In the genomic region with DNA sequence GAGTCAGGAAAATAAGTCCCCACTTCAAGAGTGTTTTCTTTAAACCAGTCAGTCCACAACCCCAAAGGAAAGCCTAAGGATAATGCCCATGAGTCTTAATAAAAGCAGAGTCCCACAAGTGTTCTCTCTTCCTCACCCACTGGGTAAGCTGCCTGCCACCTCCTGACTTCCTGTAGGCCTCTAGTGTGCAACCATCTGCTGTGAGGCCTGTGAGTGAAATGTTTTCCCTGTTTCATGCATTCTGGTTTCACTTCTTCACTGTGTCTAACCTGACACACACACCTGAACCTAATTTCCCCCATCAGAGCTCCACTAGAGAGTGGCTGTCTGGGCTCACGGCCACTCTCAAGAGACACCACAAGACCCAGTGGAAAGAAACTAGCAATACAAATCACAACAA, we compare ENCODE assay signal across 8 cellular contexts. TPM values are rescaled to one million over a fixed set of nuclear protein-coding genes. Genes with fewer than 3 reads are reported as not detected.
A peak's percentile ranks its signal among the peaks of the same experiment; 100 is the strongest.
DNase-seq lines count a peak whose midpoint lies in the region; ATAC-seq and TF ChIP-seq lines count a peak whose summit lies in the region.

No MANE protein-coding gene starts in this region.

- ATAC-seq in HG03045 (IDR thresholded peaks at IDR 0.05; ENCODE audit: unreplicated experiment) (peak; percentile 93), psoas muscle (no peak)

- H3K4me3 ChIP-seq in psoas muscle = no peak overlapping the region

- 91 to 100% (median 100%) methylated on average over 1 of the region's 1 CpG for WGBS in psoas muscle, 3 donors

- H3K9me3 ChIP-seq in psoas muscle = no peaks in the 10 kb centered on the region

- no peak overlapping the region for H3K27ac ChIP-seq in psoas muscle

- H3K27me3 ChIP-seq in psoas muscle (ENCODE audit: insufficient read depth in 3 of 3, low read length in 2 of 3) = peaks cover 0 to 3% (median 0%) of the 10 kb centered on the region in 3 donors

- H3K36me3 ChIP-seq in psoas muscle (ENCODE audit: insufficient read depth in 1 of 2, low read depth in 1 of 2) = no peaks in the 10 kb centered on the region

- intact Hi-C loops in psoas muscle (cut with DNase I) = no loop called here

- no peak for TF ChIP-seq CTCF in psoas muscle (IDR thresholded peaks at IDR 0.05)

- DNase-seq in GM19240 (ENCODE audit: insufficient read length, low spot score) (peak; percentile 43), NCI-H446 (lab: John Stamatoyannopoulos, UW) (no peak), psoas muscle (no peak), NCI-H2171 treated with DMSO at 0.1 percent for 48 hours (lab: John Stamatoyannopoulos, UW) (no peak), amniotic stem cell (lab: John Stamatoyannopoulos, UW) (no peak)
- peak; percentile 33 to 48 for DNase-seq in activated CD4-positive, alpha-beta T cell treated with anti-CD3 and anti-CD28 coated beads for 4 hours
- DNase-seq in stimulated activated CD4-positive, alpha-beta T cell treated with anti-CD3 and anti-CD28 coated beads, Interleukin-2, amount 100 ng/mL, for 24 hours = peak; percentile 32 to 40

- no peaks in the 10 kb centered on the region for H3K4me1 ChIP-seq in psoas muscle

RNA-seq across cellular contexts. Expression of gene GDF10, which starts 38.9 kb away (rescaled TPM):
- total RNA-seq in psoas muscle = under 1 TPM in 2 of 4 donors, not detected in 2; 0.19 to 0.58 TPM
- under 1 TPM; 0.03 to 0.14 (median 0.05) TPM for polyA plus RNA-seq in psoas muscle

Comparison
In these comparisons a context has a peak if more than half of its experiments do, and no peak if none do; other contexts are left out.
1. DNase-seq: peak in GM19240 (single experiment), activated CD4-positive, alpha-beta T cell treated with anti-CD3 and anti-CD28 coated beads for 4 hours (2 of 2) and stimulated activated CD4-positive, alpha-beta T cell treated with anti-CD3 and anti-CD28 coated beads, Interleukin-2, amount 100 ng/mL, for 24 hours (2 of 2); none in NCI-H446 (0 of 2), psoas muscle (0 of 2), NCI-H2171 treated with DMSO at 0.1 percent for 48 hours (single experiment) and amniotic stem cell (single experiment).